10 cellular contexts compared by ENCODE assay signal in the genomic region with DNA sequence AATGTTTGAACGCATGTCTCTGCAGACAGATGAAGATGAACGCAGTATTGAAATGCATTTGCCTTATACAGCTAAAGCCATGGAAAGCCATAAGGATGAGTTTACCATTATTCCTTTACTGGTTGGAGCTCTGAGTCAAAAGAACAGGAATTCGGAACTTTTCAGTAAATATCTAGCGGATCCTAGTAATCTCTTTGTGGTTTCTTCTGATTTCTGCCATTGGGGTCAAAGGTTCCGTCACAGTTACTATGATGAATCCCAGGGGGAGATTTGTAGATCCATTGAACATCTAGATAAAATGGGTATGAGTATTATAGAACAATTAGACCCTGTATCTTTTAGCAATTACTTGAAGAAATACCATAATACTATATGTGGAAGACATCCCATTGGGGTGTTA. TPM values are rescaled to one million over a fixed set of nuclear protein-coding genes. Genes with fewer than 3 reads are reported as not detected.
A peak's percentile ranks its signal among the peaks of the same experiment; 100 is the strongest.
DNase-seq lines count a peak whose midpoint lies in the region; ATAC-seq and TF ChIP-seq lines count a peak whose summit lies in the region.
"Not testable (repeated sequence)": the region's sequence is repeated elsewhere in the genome, so short reads cannot be mapped to it uniquely, and the experiment has no call there.
"Had no signal": no experiment of that assay in that cellular context is flagged by ENCODE, and none has a peak within 500 bp of the region (broad histone marks: within the 10 kb centered on the region; RNA-seq: fewer than 3 reads in every experiment).

No MANE protein-coding gene starts in this region.

- H3K36me3 ChIP-seq in DND-41 (ENCODE audit: insufficient read depth, low read length); neural progenitor cell: not testable (repeated sequence)

- peak overlapping the region in 1 of 2 experiments; percentile 50; a peak in 2 of 4 replicates for H3K4me3 ChIP-seq in DND-41 (ENCODE audit: low read depth in 1 of 2, low read length in 2 of 2)
- peak overlapping the region; percentile 41 for H3K4me3 ChIP-seq in Jurkat, Clone E6-1 (ENCODE audit: low read length)
- H3K4me3 ChIP-seq in iPS-18c (ENCODE audit: insufficient read depth, low read depth, low read length), result peak overlapping the region; percentile 11; the same call in 1 of the 2 replicates
- peak overlapping the region; percentile 36 for H3K4me3 ChIP-seq in neural progenitor cell

- peak overlapping the region; percentile 45; the same call in 1 of the 2 replicates for H3K9ac ChIP-seq in DND-41 (ENCODE audit: low read depth, low read length)
- not testable (repeated sequence) for H3K9ac ChIP-seq in neural progenitor cell

- H3K9me3 ChIP-seq in DND-41 (ENCODE audit: insufficient read depth, low read length, severe bottlenecking); T-helper 17 cell (ENCODE audit: control insufficient read depth, low read length, poor library complexity, severe bottlenecking); iPS-18c (ENCODE audit: control insufficient read depth, insufficient read depth, low read length); neural progenitor cell (ENCODE audit: low read depth): not testable (repeated sequence)

- H3K9me3 Mint-ChIP-seq in activated T-helper 1 cell treated with anti-CD3 and anti-CD28 coated beads, Interleukin-12 subunit alpha, Interleukin-12 subunit beta, Interleukin-2, Interleukin-4 antibody, amounts not matched to agents 30 ng/mL and 10 ng/mL and 1 ng/mL, durations not matched to agents 14 hours and 24 hours and 36 hours; central memory CD8-positive, alpha-beta T cell; neural progenitor cell; type B pancreatic cell: not testable (repeated sequence)

- not testable (repeated sequence) for ATAC-seq in DND-41 (ENCODE audit: insufficient read depth, low read depth); T-helper 17 cell; central memory CD8-positive, alpha-beta T cell (replicated peaks; ENCODE audit: extremely low read depth, poor library complexity, severe bottlenecking)

- peak overlapping the region; percentile 57; the same call in 1 of the 2 replicates for H2AFZ ChIP-seq in DND-41 (ENCODE audit: low read depth, low read length)
- H2AFZ ChIP-seq in neural progenitor cell (replicated peaks), result not testable (repeated sequence)

- H3K4me1 Mint-ChIP-seq in T-helper 17 cell (peaks cover 22% of the 10 kb centered on the region), neural progenitor cell (peaks cover 19% of the 10 kb centered on the region), type B pancreatic cell (ENCODE audit: unreplicated experiment) (peaks cover 30% of the 10 kb centered on the region)
- peaks cover 27% of the 10 kb centered on the region for H3K4me1 Mint-ChIP-seq in activated T-helper 1 cell treated with anti-CD3 and anti-CD28 coated beads, Interleukin-12 subunit alpha, Interleukin-12 subunit beta, Interleukin-2, Interleukin-4 antibody, amounts not matched to agents 30 ng/mL and 10 ng/mL and 1 ng/mL, durations not matched to agents 14 hours and 24 hours and 36 hours (ENCODE audit: low read depth)
- peaks cover 22% of the 10 kb centered on the region for H3K4me1 Mint-ChIP-seq in central memory CD8-positive, alpha-beta T cell

- intact Hi-C loops in activated T-helper 1 cell treated with anti-CD3 and anti-CD28 coated beads, Interleukin-12 subunit alpha, Interleukin-12 subunit beta, Interleukin-2, Interleukin-4 antibody, amounts not matched to agents 30 ng/mL and 10 ng/mL and 1 ng/mL, durations not matched to agents 14 hours and 24 hours and 36 hours (cut with micrococcal nuclease), result loop anchor here (10.0 kb wide), 1 partner anchor 854 kb away; no protein-coding TSS in a partner anchor

- peaks cover 19% of the 10 kb centered on the region for H3F3A ChIP-seq in neural progenitor cell (ENCODE audit: low read depth)

- not testable (repeated sequence) for H3K79me2 ChIP-seq in DND-41 (ENCODE audit: insufficient read depth, low read length); neural progenitor cell (ENCODE audit: low read depth)

- H3K4me1 ChIP-seq in DND-41 (ENCODE audit: insufficient read depth, low read length), result peaks cover 19% of the 10 kb centered on the region
- H3K4me1 ChIP-seq in neural progenitor cell, result not testable (repeated sequence)

- not testable (repeated sequence) for H3K27ac ChIP-seq in DND-41 (ENCODE audit: low read length); neural progenitor cell

- DNase-seq in DND-41; Jurkat, Clone E6-1 (ENCODE audit: low read depth, low spot score); T-helper 17 cell; activated T-helper 1 cell treated with anti-CD3 and anti-CD28 coated beads, Interleukin-12 subunit alpha, Interleukin-12 subunit beta, Interleukin-2, Interleukin-4 antibody, amounts not matched to agents 30 ng/mL and 10 ng/mL and 1 ng/mL, durations not matched to agents 14 hours and 24 hours and 36 hours (ENCODE audit: low spot score); central memory CD8-positive, alpha-beta T cell (ENCODE audit: low spot score in 2 of 2); neural progenitor cell (ENCODE audit: low spot score); type B pancreatic cell (ENCODE audit: extremely low spot score, unreplicated experiment): not testable (repeated sequence)

- not testable (repeated sequence) for H3K27me3 ChIP-seq in DND-41 (ENCODE audit: insufficient read depth, low read length, poor library complexity)
- H3K27me3 ChIP-seq in neural progenitor cell, result peaks cover 55% of the 10 kb centered on the region

- H3K4me2 ChIP-seq in DND-41 (ENCODE audit: insufficient read depth, low read length) (peak overlapping the region; percentile 73), neural progenitor cell (peak overlapping the region; percentile 40)

- not testable (repeated sequence) for TF ChIP-seq CTCF in DND-41 (IDR thresholded peaks at IDR 0.05; ENCODE audit: borderline replicate concordance, extremely low read depth, low read length, poor library complexity, severe bottlenecking); neural progenitor cell (IDR thresholded peaks at IDR 0.05); type B pancreatic cell (conservative IDR thresholded peaks at IDR 0.05)

- H3K36me3 Mint-ChIP-seq in T-helper 17 cell (ENCODE audit: low read depth); activated T-helper 1 cell treated with anti-CD3 and anti-CD28 coated beads, Interleukin-12 subunit alpha, Interleukin-12 subunit beta, Interleukin-2, Interleukin-4 antibody, amounts not matched to agents 30 ng/mL and 10 ng/mL and 1 ng/mL, durations not matched to agents 14 hours and 24 hours and 36 hours (ENCODE audit: low read depth); central memory CD8-positive, alpha-beta T cell (ENCODE audit: insufficient read depth); neural progenitor cell; type B pancreatic cell: not testable (repeated sequence)

- peak overlapping the region; percentile 75 for H3K27ac Mint-ChIP-seq in T-helper 17 cell
- not testable (repeated sequence) for H3K27ac Mint-ChIP-seq in activated T-helper 1 cell treated with anti-CD3 and anti-CD28 coated beads, Interleukin-12 subunit alpha, Interleukin-12 subunit beta, Interleukin-2, Interleukin-4 antibody, amounts not matched to agents 30 ng/mL and 10 ng/mL and 1 ng/mL, durations not matched to agents 14 hours and 24 hours and 36 hours; central memory CD8-positive, alpha-beta T cell (ENCODE audit: low read depth); neural progenitor cell; type B pancreatic cell

- H4K20me1 ChIP-seq in DND-41 (ENCODE audit: insufficient read depth, low read length), result not testable (repeated sequence)
- peaks cover 15% of the 10 kb centered on the region for H4K20me1 ChIP-seq in neural progenitor cell (ENCODE audit: low read depth)

- H3K4me3 Mint-ChIP-seq in T-helper 17 cell, result peak overlapping the region; percentile 90
- H3K4me3 Mint-ChIP-seq in activated T-helper 1 cell treated with anti-CD3 and anti-CD28 coated beads, Interleukin-12 subunit alpha, Interleukin-12 subunit beta, Interleukin-2, Interleukin-4 antibody, amounts not matched to agents 30 ng/mL and 10 ng/mL and 1 ng/mL, durations not matched to agents 14 hours and 24 hours and 36 hours, result peak overlapping the region; percentile 84
- H3K4me3 Mint-ChIP-seq in central memory CD8-positive, alpha-beta T cell, result peak overlapping the region; percentile 91
- H3K4me3 Mint-ChIP-seq in neural progenitor cell, result peak overlapping the region; percentile 86
- H3K4me3 Mint-ChIP-seq in type B pancreatic cell, result peak overlapping the region; percentile 88

- H3K27me3 Mint-ChIP-seq in T-helper 17 cell; central memory CD8-positive, alpha-beta T cell: not testable (repeated sequence)
- peaks cover 10% of the 10 kb centered on the region for H3K27me3 Mint-ChIP-seq in activated T-helper 1 cell treated with anti-CD3 and anti-CD28 coated beads, Interleukin-12 subunit alpha, Interleukin-12 subunit beta, Interleukin-2, Interleukin-4 antibody, amounts not matched to agents 30 ng/mL and 10 ng/mL and 1 ng/mL, durations not matched to agents 14 hours and 24 hours and 36 hours (ENCODE audit: insufficient read depth)
- peaks cover 24% of the 10 kb centered on the region for H3K27me3 Mint-ChIP-seq in neural progenitor cell (ENCODE audit: insufficient read depth, low read depth)
- H3K27me3 Mint-ChIP-seq in type B pancreatic cell, result peaks cover 40% of the 10 kb centered on the region

RNA-seq across cellular contexts. Expression of gene CBR3, which starts 4.0 kb away (rescaled TPM):
- 1.6 TPM for polyA plus RNA-seq in Jurkat, Clone E6-1 (2012; ENCODE audit: insufficient read depth, insufficient read length)
- 1 to 10 TPM; 2.2 to 3.1 TPM for total RNA-seq in T-helper 17 cell
- 16.4 and 16.9 TPM in 2 replicates for total RNA-seq in activated T-helper 1 cell treated with anti-CD3 and anti-CD28 coated beads, Interleukin-12 subunit alpha, Interleukin-12 subunit beta, Interleukin-2, Interleukin-4 antibody, amounts not matched to agents 30 ng/mL and 10 ng/mL and 1 ng/mL, durations not matched to agents 14 hours and 24 hours and 36 hours
- not detected in 2 replicates for total RNA-seq in neural progenitor cell (ENCODE audit: low replicate concordance)
- total RNA-seq in type B pancreatic cell (ENCODE audit: low replicate concordance), result 1.0 and 1.6 TPM in 2 replicates
- total RNA-seq: cardiac muscle cell, HT-29 had no signal
- polyA plus RNA-seq: cardiac muscle cell had no signal

RNA-seq across cellular contexts. Expression of gene DOP1B, which starts 25.8 kb away (rescaled TPM):
- polyA plus RNA-seq in Jurkat, Clone E6-1 (2012; ENCODE audit: insufficient read depth, insufficient read length), result 9.6 TPM
- total RNA-seq in T-helper 17 cell (10 to 100 TPM; 25.3 to 35.0 TPM), neural progenitor cell (ENCODE audit: low replicate concordance) (9.9 and 10.7 TPM in 2 replicates), type B pancreatic cell (ENCODE audit: low replicate concordance) (26.5 and 29.9 TPM in 2 replicates)
- 10.6 and 11.5 TPM in 2 replicates for total RNA-seq in activated T-helper 1 cell treated with anti-CD3 and anti-CD28 coated beads, Interleukin-12 subunit alpha, Interleukin-12 subunit beta, Interleukin-2, Interleukin-4 antibody, amounts not matched to agents 30 ng/mL and 10 ng/mL and 1 ng/mL, durations not matched to agents 14 hours and 24 hours and 36 hours
